Comparison of ENCODE assay signal across 14 cellular contexts in genomic region chr5:66494437-66494836, GRCh38.
A peak's percentile ranks its signal among the peaks of the same experiment; 100 is the strongest.
DNase-seq lines count a peak whose midpoint lies in the region; ATAC-seq, FAIRE-seq and TF ChIP-seq lines count a peak whose summit lies in the region.
"Had no signal": no experiment of that assay in that cellular context is flagged by ENCODE, and none has a peak within 500 bp of the region (broad histone marks: within the 10 kb centered on the region; RNA-seq: fewer than 3 reads in every experiment).

No MANE protein-coding gene starts in this region.

- TF ChIP-seq CTCF in D721Med (IDR thresholded peaks at IDR 0.05; ENCODE audit: insufficient read depth, missing control alignments) (peak; percentile 10), GM12864 (IDR thresholded peaks at IDR 0.05; ENCODE audit: low read depth, low read length, missing control alignments) (peak; percentile 53), PC-9 (conservative IDR thresholded peaks at IDR 0.05) (no peak; the same call in 1 of the 2 replicates), heart left ventricle (IDR thresholded peaks at IDR 0.05) (peak in 1 of 12 donors; percentile 13)

- CTCF ChIA-PET in PC-9 (lab: Charles Lee) = no interaction called here

- BruUV-seq in PC-9 (replicated peaks; lab: Mats Ljungman, UMichigan) = no TSS peak

- no CpG with 5 or more reads among the region's 5 CpGs for WGBS in iPS DF 6.9 (ENCODE audit: insufficient coverage, insufficient read length)
- WGBS in heart left ventricle, 4 donors = 73 to 78% (median 75%) methylated on average over 5 of the region's 5 CpGs

- H3K79me2 ChIP-seq in PC-9 (ENCODE audit: low read depth) = no peaks in the 10 kb centered on the region

- no peak overlapping the region for H2AFZ ChIP-seq in PC-9
- H2AFZ ChIP-seq: GM23248 had no signal

- DNase-seq in D721Med (ENCODE audit: insufficient read length, low spot score) (no peak), GM12864 (ENCODE audit: low read depth) (no peak), NCI-H69 (lab: John Stamatoyannopoulos, UW) (peak; percentile 48), iPS DF 6.9 (ENCODE audit: low read depth, low spot score) (peak; percentile 37), PC-9 (no peak), heart left ventricle (no peak)
- no peak for DNase-seq in activated CD8-positive, alpha-beta memory T cell treated with anti-CD3 and anti-CD28 coated beads, Interleukin-2, amount 50 U/mL, for 48 hours
- DNase-seq: gastrocnemius medialis, GM23248, left ventricle myocardium inferior, NCI-H1436 treated with DMSO at 0.1 percent for 48 hours, NCI-H82 had no signal

- H3K36me3 ChIP-seq in iPS DF 6.9 (ENCODE audit: control insufficient read depth, insufficient read depth, low read length) = no peaks in the 10 kb centered on the region
- H3K36me3 ChIP-seq in PC-9 (ENCODE audit: low read depth) = no peaks in the 10 kb centered on the region
- H3K36me3 ChIP-seq in heart left ventricle = no peaks in the 10 kb centered on the region
- H3K36me3 ChIP-seq: gastrocnemius medialis, left ventricle myocardium inferior had no signal

- H3K9me3 ChIP-seq in iPS DF 6.9 (ENCODE audit: control insufficient read depth, insufficient read depth, low read length) = no peaks in the 10 kb centered on the region
- H3K9me3 ChIP-seq in PC-9 (ENCODE audit: insufficient read depth, low read depth) = no peaks in the 10 kb centered on the region
- H3K9me3 ChIP-seq in heart left ventricle = peaks cover 0 to 12% (median under 1%) of the 10 kb centered on the region in 12 donors
- H3K9me3 ChIP-seq: gastrocnemius medialis had no signal

- H4K20me1 ChIP-seq in PC-9 (ENCODE audit: insufficient read depth) = no peaks in the 10 kb centered on the region

- no peak overlapping the region for H3K4me3 ChIP-seq in GM12864 (ENCODE audit: low read depth, low read length)
- no peak overlapping the region for H3K4me3 ChIP-seq in iPS DF 6.9 (ENCODE audit: low read length)
- H3K4me3 ChIP-seq in PC-9 = no peak overlapping the region
- H3K4me3 ChIP-seq in heart left ventricle = no peak overlapping the region
- H3K4me3 ChIP-seq: gastrocnemius medialis, GM23248, left ventricle myocardium inferior, skin epidermis had no signal

- TF ChIP-seq POLR2A in heart left ventricle (IDR thresholded peaks at IDR 0.05) = no peak

- H3K27me3 ChIP-seq in iPS DF 6.9 (ENCODE audit: control insufficient read depth, insufficient read depth, low read length) (no peaks in the 10 kb centered on the region), PC-9 (ENCODE audit: insufficient read depth, low read depth) (no peaks in the 10 kb centered on the region), heart left ventricle (no peaks in the 10 kb centered on the region)
- H3K27me3 ChIP-seq: gastrocnemius medialis had no signal

- H3F3A ChIP-seq in PC-9 (ENCODE audit: insufficient read depth, low read depth) = no peaks in the 10 kb centered on the region

- H3K4me1 ChIP-seq in iPS DF 6.9 (ENCODE audit: control insufficient read depth, insufficient read depth, low read length) (no peaks in the 10 kb centered on the region; the same call in 1 of the 2 replicates), PC-9 (replicated peaks; ENCODE audit: insufficient read depth) (no peaks in the 10 kb centered on the region), heart left ventricle (peaks cover 0 to 6% (median 0%) of the 10 kb centered on the region in 12 donors)
- H3K4me1 ChIP-seq: gastrocnemius medialis, left ventricle myocardium inferior had no signal

- FAIRE-seq in D721Med (lab: Jason Lieb, UNC) = no peak
- FAIRE-seq: GM12891 had no signal

- H3K27ac ChIP-seq in iPS DF 6.9 (ENCODE audit: low read length) = no peak overlapping the region
- no peak overlapping the region for H3K27ac ChIP-seq in PC-9
- no peak overlapping the region for H3K27ac ChIP-seq in heart left ventricle
- H3K27ac ChIP-seq: gastrocnemius medialis, GM23248, left ventricle myocardium inferior, skin epidermis had no signal

- POLR2A ChIA-PET in PC-9 (lab: Charles Lee; ENCODE audit: unreplicated experiment) = no interaction called here

- intact Hi-C loops in PC-9 (cut with micrococcal nuclease; ENCODE audit: unreplicated experiment) = no loop called here
- intact Hi-C loops in heart left ventricle (cut with DNase I) = no loop called here

- no peak for ATAC-seq in heart left ventricle
- ATAC-seq: gastrocnemius medialis had no signal

- no peaks in the 10 kb centered on the region for H3K9me2 ChIP-seq in PC-9 (ENCODE audit: insufficient read depth)

- H3K4me2 ChIP-seq in PC-9 = no peak overlapping the region

Comparison
In these comparisons a context has a peak if more than half of its experiments do, and no peak if none do; other contexts are left out.
1. DNase-seq: peak in NCI-H69 (single experiment) and iPS DF 6.9 (single experiment); none in D721Med (single experiment), GM12864 (single experiment), PC-9 (0 of 2), activated CD8-positive, alpha-beta memory T cell treated with anti-CD3 and anti-CD28 coated beads, Interleukin-2, amount 50 U/mL, for 48 hours (single experiment) and heart left ventricle (0 of 5).